Comparison of ENCODE assay signal across 1 cellular context in the genomic region with DNA sequence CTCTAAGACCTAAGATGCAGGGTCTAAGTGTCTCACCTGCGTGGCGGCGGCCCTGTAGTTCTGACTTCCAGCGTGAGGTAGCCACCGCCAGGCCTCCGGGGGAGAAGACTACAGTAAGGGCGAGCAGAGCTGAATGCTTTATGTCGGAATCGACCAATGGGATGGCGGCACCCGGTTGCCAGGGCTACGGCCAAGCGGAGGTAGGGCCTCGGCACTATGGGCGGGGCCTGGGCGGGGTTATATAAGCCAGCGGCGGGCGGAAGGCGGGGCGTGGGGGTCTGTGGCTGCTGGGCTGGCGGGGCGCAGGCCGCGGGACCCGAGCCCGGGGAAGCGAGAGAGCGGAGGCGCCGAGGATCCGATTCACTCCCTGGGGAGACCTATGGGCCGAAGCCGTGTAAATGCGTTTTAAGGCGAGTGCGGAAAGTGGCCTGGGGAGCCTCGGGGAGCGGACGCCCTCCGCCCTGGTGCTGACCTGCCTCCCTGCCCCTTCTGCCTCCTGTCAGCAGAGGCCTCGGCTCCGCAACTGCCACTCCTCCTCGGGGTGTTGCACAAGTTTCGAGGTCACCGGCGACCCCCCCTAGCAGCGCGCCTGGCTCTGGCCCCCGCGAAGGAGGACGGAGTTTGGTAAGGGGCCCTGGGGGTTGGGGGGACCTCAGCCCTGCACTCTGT.
TF ChIP-seq lines count a peak whose summit lies in the region.

Gene AZIN2 (plus strand): TSS at position 269 of the 669 bp plus-strand sequence. CDS start 1,097 bp downstream, outside the sequence.

TF ChIP-seq in HepG2, 621 proteins besides CTCF, POLR2A, EP300 and RAD21 (continued from another document):
- TF ChIP-seq, protein P1, sequence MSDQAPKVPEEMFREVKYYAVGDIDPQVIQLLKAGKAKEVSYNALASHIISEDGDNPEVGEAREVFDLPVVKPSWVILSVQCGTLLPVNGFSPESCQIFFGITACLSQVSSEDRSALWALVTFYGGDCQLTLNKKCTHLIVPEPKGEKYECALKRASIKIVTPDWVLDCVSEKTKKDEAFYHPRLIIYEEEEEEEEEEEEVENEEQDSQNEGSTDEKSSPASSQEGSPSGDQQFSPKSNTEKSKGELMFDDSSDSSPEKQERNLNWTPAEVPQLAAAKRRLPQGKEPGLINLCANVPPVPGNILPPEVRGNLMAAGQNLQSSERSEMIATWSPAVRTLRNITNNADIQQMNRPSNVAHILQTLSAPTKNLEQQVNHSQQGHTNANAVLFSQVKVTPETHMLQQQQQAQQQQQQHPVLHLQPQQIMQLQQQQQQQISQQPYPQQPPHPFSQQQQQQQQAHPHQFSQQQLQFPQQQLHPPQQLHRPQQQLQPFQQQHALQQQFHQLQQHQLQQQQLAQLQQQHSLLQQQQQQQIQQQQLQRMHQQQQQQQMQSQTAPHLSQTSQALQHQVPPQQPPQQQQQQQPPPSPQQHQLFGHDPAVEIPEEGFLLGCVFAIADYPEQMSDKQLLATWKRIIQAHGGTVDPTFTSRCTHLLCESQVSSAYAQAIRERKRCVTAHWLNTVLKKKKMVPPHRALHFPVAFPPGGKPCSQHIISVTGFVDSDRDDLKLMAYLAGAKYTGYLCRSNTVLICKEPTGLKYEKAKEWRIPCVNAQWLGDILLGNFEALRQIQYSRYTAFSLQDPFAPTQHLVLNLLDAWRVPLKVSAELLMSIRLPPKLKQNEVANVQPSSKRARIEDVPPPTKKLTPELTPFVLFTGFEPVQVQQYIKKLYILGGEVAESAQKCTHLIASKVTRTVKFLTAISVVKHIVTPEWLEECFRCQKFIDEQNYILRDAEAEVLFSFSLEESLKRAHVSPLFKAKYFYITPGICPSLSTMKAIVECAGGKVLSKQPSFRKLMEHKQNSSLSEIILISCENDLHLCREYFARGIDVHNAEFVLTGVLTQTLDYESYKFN (CRISPR knock-in tag; conservative IDR thresholded peaks at IDR 0.05) = 0 out of 2 replicates have a peak, but pooled peaks have one; percentile 9
- no peak for TF ChIP-seq DPF2 (CRISPR knock-in tag; IDR thresholded peaks at IDR 0.05; ENCODE audit: borderline replicate concordance, low read depth)
- TF ChIP-seq TOE1 (CRISPR knock-in tag; IDR thresholded peaks at IDR 0.05) = no peak
- TF ChIP-seq ZNF292 (CRISPR knock-in tag; IDR thresholded peaks at IDR 0.05; ENCODE audit: borderline replicate concordance, low read depth) = 0 out of 2 replicates have a peak, but pooled peaks have one; percentile 16
- 0 out of 2 replicates have a peak, but pooled peaks have one; percentile 7 for TF ChIP-seq MED1 (CRISPR knock-in tag; IDR thresholded peaks at IDR 0.05)
- TF ChIP-seq YY1 (IDR thresholded peaks at IDR 0.05; ENCODE audit: insufficient read depth, insufficient replicate concordance, low read depth, low read length) = peak; percentile 22
- TF ChIP-seq HOXA9 (CRISPR knock-in tag; IDR thresholded peaks at IDR 0.05; ENCODE audit: borderline replicate concordance) = no peak
- TF ChIP-seq SIN3A (IDR thresholded peaks at IDR 0.05; ENCODE audit: borderline replicate concordance, low read depth, low read length) = peak; percentile 53; the same call in 1 of the 2 replicates
- no peak for TF ChIP-seq PAWR (CRISPR knock-in tag; IDR thresholded peaks at IDR 0.05; ENCODE audit: borderline replicate concordance)
- TF ChIP-seq, protein P2, sequence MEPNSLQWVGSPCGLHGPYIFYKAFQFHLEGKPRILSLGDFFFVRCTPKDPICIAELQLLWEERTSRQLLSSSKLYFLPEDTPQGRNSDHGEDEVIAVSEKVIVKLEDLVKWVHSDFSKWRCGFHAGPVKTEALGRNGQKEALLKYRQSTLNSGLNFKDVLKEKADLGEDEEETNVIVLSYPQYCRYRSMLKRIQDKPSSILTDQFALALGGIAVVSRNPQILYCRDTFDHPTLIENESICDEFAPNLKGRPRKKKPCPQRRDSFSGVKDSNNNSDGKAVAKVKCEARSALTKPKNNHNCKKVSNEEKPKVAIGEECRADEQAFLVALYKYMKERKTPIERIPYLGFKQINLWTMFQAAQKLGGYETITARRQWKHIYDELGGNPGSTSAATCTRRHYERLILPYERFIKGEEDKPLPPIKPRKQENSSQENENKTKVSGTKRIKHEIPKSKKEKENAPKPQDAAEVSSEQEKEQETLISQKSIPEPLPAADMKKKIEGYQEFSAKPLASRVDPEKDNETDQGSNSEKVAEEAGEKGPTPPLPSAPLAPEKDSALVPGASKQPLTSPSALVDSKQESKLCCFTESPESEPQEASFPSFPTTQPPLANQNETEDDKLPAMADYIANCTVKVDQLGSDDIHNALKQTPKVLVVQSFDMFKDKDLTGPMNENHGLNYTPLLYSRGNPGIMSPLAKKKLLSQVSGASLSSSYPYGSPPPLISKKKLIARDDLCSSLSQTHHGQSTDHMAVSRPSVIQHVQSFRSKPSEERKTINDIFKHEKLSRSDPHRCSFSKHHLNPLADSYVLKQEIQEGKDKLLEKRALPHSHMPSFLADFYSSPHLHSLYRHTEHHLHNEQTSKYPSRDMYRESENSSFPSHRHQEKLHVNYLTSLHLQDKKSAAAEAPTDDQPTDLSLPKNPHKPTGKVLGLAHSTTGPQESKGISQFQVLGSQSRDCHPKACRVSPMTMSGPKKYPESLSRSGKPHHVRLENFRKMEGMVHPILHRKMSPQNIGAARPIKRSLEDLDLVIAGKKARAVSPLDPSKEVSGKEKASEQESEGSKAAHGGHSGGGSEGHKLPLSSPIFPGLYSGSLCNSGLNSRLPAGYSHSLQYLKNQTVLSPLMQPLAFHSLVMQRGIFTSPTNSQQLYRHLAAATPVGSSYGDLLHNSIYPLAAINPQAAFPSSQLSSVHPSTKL (CRISPR knock-in tag; IDR thresholded peaks at IDR 0.05) = peak; percentile 6; the same call in 1 of the 2 replicates
